9 cellular contexts compared by ENCODE assay signal in the genomic region with DNA sequence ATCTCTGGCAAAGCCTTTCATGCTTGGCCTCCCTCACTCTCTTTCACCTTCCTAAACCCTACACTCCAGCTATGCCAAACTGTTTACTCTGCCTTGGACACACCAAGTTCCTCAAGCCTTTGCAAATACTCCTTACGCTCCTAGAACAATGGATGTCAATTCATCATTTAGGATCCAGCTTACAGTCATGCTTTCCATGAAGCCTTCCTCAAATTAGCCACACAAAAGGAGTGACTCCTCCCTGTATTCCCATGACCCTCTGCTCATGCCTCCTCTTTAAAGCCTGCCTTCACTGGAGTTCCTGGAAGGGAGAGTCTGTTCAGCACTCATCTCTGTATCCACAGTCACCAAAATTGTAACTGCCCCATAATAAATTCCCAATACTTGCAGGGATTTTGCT. TPM values are rescaled to one million over a fixed set of nuclear protein-coding genes. Genes with fewer than 3 reads are reported as not detected.
A peak's percentile ranks its signal among the peaks of the same experiment; 100 is the strongest.
DNase-seq lines count a peak whose midpoint lies in the region; ATAC-seq and TF ChIP-seq lines count a peak whose summit lies in the region.
"Had no signal": no experiment of that assay in that cellular context is flagged by ENCODE, and none has a peak within 500 bp of the region (broad histone marks: within the 10 kb centered on the region; RNA-seq: fewer than 3 reads in every experiment).

No MANE protein-coding gene starts in this region.

- intact Hi-C loops in activated naive CD4-positive, alpha-beta T cell treated with anti-CD3 and anti-CD28 coated beads for 36 hours (cut with micrococcal nuclease), result loop anchor here (2.0 to 5.0 kb wide), 2 partner anchors 92 to 1086 kb away; partner anchors contain the start of gene YPEL5
- intact Hi-C loops in esophagus squamous epithelium (cut with DNase I) (loop anchor here (5.0 kb wide), 1 partner anchor 94 kb away; no protein-coding TSS in a partner anchor), stomach (cut with DNase I; ENCODE audit: low total_unique reads) (loop anchor here (10.0 kb wide), 1 partner anchor 82 kb away; no protein-coding TSS in a partner anchor)

- peaks cover 14% of the 10 kb centered on the region for H3K4me1 Mint-ChIP-seq in activated naive CD4-positive, alpha-beta T cell treated with anti-CD3 and anti-CD28 coated beads for 36 hours (ENCODE audit: low read depth)

- H3K9ac ChIP-seq in SK-N-MC (ENCODE audit: insufficient read length), result no peak overlapping the region

- H3K4me3 Mint-ChIP-seq in activated naive CD4-positive, alpha-beta T cell treated with anti-CD3 and anti-CD28 coated beads for 36 hours, result peak overlapping the region; percentile 64

- no peaks in the 10 kb centered on the region for H3K36me3 ChIP-seq in SK-N-MC (ENCODE audit: insufficient read depth, low read length)
- H3K36me3 ChIP-seq in esophagus squamous epithelium, result no peaks in the 10 kb centered on the region
- H3K36me3 ChIP-seq in stomach, result no peaks in the 10 kb centered on the region

- peaks cover 5 to 60% (median 33%) of the 10 kb centered on the region in 3 donors for H3K4me1 ChIP-seq in esophagus squamous epithelium
- peaks cover 5 to 28% (median 21%) of the 10 kb centered on the region in 4 donors for H3K4me1 ChIP-seq in stomach

- no peak for ATAC-seq in activated naive CD4-positive, alpha-beta T cell treated with anti-CD3 and anti-CD28 coated beads, Interleukin-2, amount 50 U/mL, for 72 hours

- H3K4me3 ChIP-seq in SK-N-MC, result peak overlapping the region; percentile 69
- peak overlapping the region; percentile 55 to 75 (median 62) for H3K4me3 ChIP-seq in esophagus squamous epithelium
- H3K4me3 ChIP-seq in stomach, result no peak overlapping the region

- no peaks in the 10 kb centered on the region for H3K36me3 Mint-ChIP-seq in activated naive CD4-positive, alpha-beta T cell treated with anti-CD3 and anti-CD28 coated beads for 36 hours (ENCODE audit: low read depth)
- H3K36me3 Mint-ChIP-seq in activated naive CD4-positive, alpha-beta T cell treated with anti-CD3 and anti-CD28 coated beads, Interleukin-2, amount 50 U/mL, for 72 hours, result no peaks in the 10 kb centered on the region

- peaks cover under 1% of the 10 kb centered on the region for H3K27me3 Mint-ChIP-seq in activated naive CD4-positive, alpha-beta T cell treated with anti-CD3 and anti-CD28 coated beads for 36 hours (ENCODE audit: low read depth)

- TF ChIP-seq POLR2A in esophagus squamous epithelium (IDR thresholded peaks at IDR 0.05) (no peak), stomach (IDR thresholded peaks at IDR 0.05) (no peak)

- TF ChIP-seq EP300 in stomach (IDR thresholded peaks at IDR 0.05), result no peak

- H3K9me3 Mint-ChIP-seq in activated naive CD4-positive, alpha-beta T cell treated with anti-CD3 and anti-CD28 coated beads for 36 hours, result no peaks in the 10 kb centered on the region
- H3K9me3 Mint-ChIP-seq in activated naive CD4-positive, alpha-beta T cell treated with anti-CD3 and anti-CD28 coated beads, Interleukin-2, amount 50 U/mL, for 72 hours, result no peaks in the 10 kb centered on the region

- H3K27ac Mint-ChIP-seq in activated naive CD4-positive, alpha-beta T cell treated with anti-CD3 and anti-CD28 coated beads for 36 hours, result no peak overlapping the region
- H3K27ac Mint-ChIP-seq in activated naive CD4-positive, alpha-beta T cell treated with anti-CD3 and anti-CD28 coated beads, Interleukin-2, amount 50 U/mL, for 72 hours, result peak overlapping the region in 1 of 2 donors; percentile 52

- H3K27ac ChIP-seq in SK-N-MC, result no peak overlapping the region
- peak overlapping the region; percentile 66 to 85 (median 83) for H3K27ac ChIP-seq in esophagus squamous epithelium
- H3K27ac ChIP-seq in stomach, result no peak overlapping the region
- H3K27ac ChIP-seq in caudate nucleus (ENCODE audit: low read depth, low read length), result no peak overlapping the region

- H3K9me3 ChIP-seq in SK-N-MC (ENCODE audit: low read depth, low read length) (no peaks in the 10 kb centered on the region), esophagus squamous epithelium (no peaks in the 10 kb centered on the region), stomach (no peaks in the 10 kb centered on the region)

- CTCF ChIA-PET in activated naive CD4-positive, alpha-beta T cell treated with anti-CD3 and anti-CD28 coated beads for 36 hours (lab: Charles Lee), result interaction anchor here (0.9 kb wide), 1 partner anchor 100 kb away, joined by 4 read pairs; no protein-coding TSS in a partner anchor

- H3K27me3 ChIP-seq in esophagus squamous epithelium (no peaks in the 10 kb centered on the region), stomach (peaks cover 0 to 8% (median 0%) of the 10 kb centered on the region in 3 donors)

- TF ChIP-seq CTCF in esophagus squamous epithelium (IDR thresholded peaks at IDR 0.05) (no peak), stomach (IDR thresholded peaks at IDR 0.05) (no peak)

- WGBS in esophagus squamous epithelium, 2 donors, result 39 to 73% methylated on average over 1 of the region's 1 CpG
- WGBS in stomach, 5 donors, result 29 to 68% (median 43%) methylated on average over 1 of the region's 1 CpG

- DNase-seq in activated naive CD4-positive, alpha-beta T cell treated with anti-CD3 and anti-CD28 coated beads for 36 hours, result no peak
- no peak for DNase-seq in activated naive CD4-positive, alpha-beta T cell treated with anti-CD3 and anti-CD28 coated beads, Interleukin-2, amount 50 U/mL, for 72 hours (ENCODE audit: low spot score in 2 of 2)
- DNase-seq in SK-N-MC (ENCODE audit: low read depth, low spot score) (no peak), esophagus squamous epithelium (lab: John Stamatoyannopoulos, UW) (no peak), stromal cell of bone marrow (ENCODE audit: low read depth) (peak; percentile 25), stomach (no peak), iPS-NIHi11 (ENCODE audit: low spot score) (no peak), caudate nucleus (lab: John Stamatoyannopoulos, UW) (no peak)

RNA-seq across cellular contexts. Expression of gene EHD3, which starts 0.7 kb away (rescaled TPM):
- total RNA-seq in activated naive CD4-positive, alpha-beta T cell treated with anti-CD3 and anti-CD28 coated beads for 36 hours, result under 1 TPM; 0.67 to 0.74 TPM
- 1 to 10 TPM in 1 of 2 donors, under 1 TPM in 1; 0.48 to 1.9 TPM for total RNA-seq in activated naive CD4-positive, alpha-beta T cell treated with anti-CD3 and anti-CD28 coated beads, Interleukin-2, amount 50 U/mL, for 72 hours
- total RNA-seq in esophagus squamous epithelium, result 10 to 100 TPM; 22.6 to 54.5 (median 38.1) TPM
- 1 to 10 TPM in 3 of 5 donors, under 1 TPM in 2; 0.45 to 4.0 (median 1.7) TPM for total RNA-seq in stomach
- polyA plus RNA-seq in stomach, result 1 to 10 TPM; 4.0 to 7.5 (median 6.3) TPM
- total RNA-seq: HT-29 had no signal

RNA-seq across cellular contexts. Expression of gene CAPN14, which starts 15.9 kb away (rescaled TPM):
- 1 to 10 TPM; 1.1 TPM for total RNA-seq in activated naive CD4-positive, alpha-beta T cell treated with anti-CD3 and anti-CD28 coated beads for 36 hours
- 1 to 10 TPM; 1.0 to 1.2 TPM for total RNA-seq in activated naive CD4-positive, alpha-beta T cell treated with anti-CD3 and anti-CD28 coated beads, Interleukin-2, amount 50 U/mL, for 72 hours
- total RNA-seq in esophagus squamous epithelium, result 100 to 1,000 TPM; 124 to 316 (median 198) TPM
- 1 to 10 TPM in 1 of 5 donors, not detected in 4; 1.3 TPM for total RNA-seq in stomach
- 10 to 100 TPM in 1 of 3 donors, under 1 TPM in 1, not detected in 1; 0.06 to 66.0 TPM for polyA plus RNA-seq in stomach
- total RNA-seq: HT-29 had no signal

Comparison
In these comparisons a context has a peak if more than half of its experiments do, and no peak if none do; other contexts are left out.
1. H3K27ac ChIP-seq: peak in esophagus squamous epithelium (4 of 4); none in SK-N-MC (single experiment), stomach (0 of 5) and caudate nucleus (single experiment).
2. H3K4me3 ChIP-seq: peak in SK-N-MC (single experiment) and esophagus squamous epithelium (4 of 4); none in stomach (0 of 4).
3. RNA of gene EHD3, which starts 0.7 kb away (total RNA-seq): 22.6 to 54.5 TPM in esophagus squamous epithelium; 0.48 to 1.9 TPM in activated naive CD4-positive, alpha-beta T cell treated with anti-CD3 and anti-CD28 coated beads, Interleukin-2, amount 50 U/mL, for 72 hours, 0.45 to 4.0 TPM in stomach and 0.67 to 0.74 TPM in activated naive CD4-positive, alpha-beta T cell treated with anti-CD3 and anti-CD28 coated beads for 36 hours; every median in the first group is over 4 times any median in the second.
4. RNA of gene CAPN14, which starts 15.9 kb away (total RNA-seq): 124 to 316 TPM in esophagus squamous epithelium; 1.0 to 1.2 TPM in activated naive CD4-positive, alpha-beta T cell treated with anti-CD3 and anti-CD28 coated beads, Interleukin-2, amount 50 U/mL, for 72 hours, 1.1 TPM in activated naive CD4-positive, alpha-beta T cell treated with anti-CD3 and anti-CD28 coated beads for 36 hours and 1.3 TPM in stomach; every median in the first group is over 10 times any median in the second.